In the genomic region with DNA sequence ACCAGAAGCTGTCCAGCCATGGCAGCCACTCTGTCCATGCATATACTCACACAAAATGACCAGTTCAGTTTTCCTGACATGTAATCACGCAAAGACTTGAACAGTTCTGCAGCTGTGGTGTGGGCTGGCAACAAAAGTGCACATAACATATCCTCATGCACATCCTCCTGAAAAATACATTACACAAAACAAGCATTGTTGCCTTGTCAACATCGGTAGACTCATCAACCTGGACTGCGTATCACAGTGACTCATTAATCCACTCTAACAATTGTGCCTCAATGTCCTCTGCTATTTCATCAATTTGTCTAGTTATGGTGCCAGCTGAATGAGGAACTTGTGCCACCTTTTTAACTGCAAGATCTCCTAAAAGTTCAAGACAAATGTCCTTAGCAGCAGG, we compare ENCODE assay signal across 29 cellular contexts. TPM values are rescaled to one million over a fixed set of nuclear protein-coding genes. Genes with fewer than 3 reads are reported as not detected.
DNase-seq lines count a peak whose midpoint lies in the region; ATAC-seq and TF ChIP-seq lines count a peak whose summit lies in the region.
"Had no signal": no experiment of that assay in that cellular context is flagged by ENCODE, and none has a peak within 500 bp of the region (broad histone marks: within the 10 kb centered on the region; RNA-seq: fewer than 3 reads in every experiment).

No MANE protein-coding gene starts in this region.

- H3K4me1 Mint-ChIP-seq in MCF 10A (ENCODE audit: insufficient read depth, unreplicated experiment): peaks cover 10% of the 10 kb centered on the region
- H3K4me1 Mint-ChIP-seq: memory B cell had no signal

- peak; percentile 34; the same call in 1 of the 3 replicates for ATAC-seq in SK-N-SH treated with all-trans-retinoic acid at 6 μM for 48 hours
- ATAC-seq in esophagus mucosa: peak; percentile 66
- ATAC-seq in GM21825 (IDR thresholded peaks at IDR 0.05; ENCODE audit: unreplicated experiment): no peak
- ATAC-seq: activated CD4-positive, CD25-positive, alpha-beta regulatory T cell treated with anti-CD3 and anti-CD28 coated beads, Interleukin-2, amount 50 U/mL, for 24 hours; activated CD8-positive, alpha-beta memory T cell treated with anti-CD3 and anti-CD28 coated beads, Interleukin-2, amount 10 ng/mL, durations not matched to agents 7 days and 5 days; left colon; Panc1; stimulated activated naive B cell treated with anti-CD40 and anti-IgM and Interleukin-4, amounts not matched to agents 10 μg/mL and 1 μg/mL and 100 μg/mL, for 72 hours; upper lobe of right lung had no signal

- H3K27me3 ChIP-seq in breast epithelium (no peaks in the 10 kb centered on the region), left ventricle myocardium inferior (ENCODE audit: low read depth) (no peaks in the 10 kb centered on the region), transverse colon (no peaks in the 10 kb centered on the region)
- H3K27me3 ChIP-seq: dorsolateral prefrontal cortex, hepatocyte, SJSA1, suprapubic skin, upper lobe of right lung had no signal

- H3K9me3 ChIP-seq in breast epithelium: peaks cover 0 to 1% of the 10 kb centered on the region in 2 donors
- peaks cover 4% of the 10 kb centered on the region for H3K9me3 ChIP-seq in left ventricle myocardium inferior (replicated peaks)
- H3K9me3 ChIP-seq in transverse colon: no peaks in the 10 kb centered on the region
- H3K9me3 ChIP-seq: SJSA1, suprapubic skin, upper lobe of right lung had no signal

- H3K4me3 ChIP-seq in breast epithelium (no peak overlapping the region), left ventricle myocardium inferior (no peak overlapping the region), transverse colon (no peak overlapping the region)
- H3K4me3 ChIP-seq: dorsolateral prefrontal cortex, hepatocyte, SJSA1, skin epidermis, suprapubic skin, upper lobe of right lung had no signal

- H3K27ac Mint-ChIP-seq in MCF 10A (ENCODE audit: low read depth, unreplicated experiment): no peak overlapping the region
- H3K27ac Mint-ChIP-seq: activated CD8-positive, alpha-beta memory T cell treated with anti-CD3 and anti-CD28 coated beads, Interleukin-2, amount 10 ng/mL, durations not matched to agents 7 days and 5 days; CD4-positive, CD25-positive, alpha-beta regulatory T cell; memory B cell; nephron; stimulated activated naive B cell treated with anti-CD40 and anti-IgM and Interleukin-4, amounts not matched to agents 10 μg/mL and 1 μg/mL and 100 μg/mL, for 72 hours had no signal

- no peaks in the 10 kb centered on the region for H3K27me3 Mint-ChIP-seq in MCF 10A (ENCODE audit: insufficient read depth, unreplicated experiment)
- H3K27me3 Mint-ChIP-seq: activated CD8-positive, alpha-beta memory T cell treated with anti-CD3 and anti-CD28 coated beads, Interleukin-2, amount 10 ng/mL, durations not matched to agents 7 days and 5 days; memory B cell; stimulated activated naive B cell treated with anti-CD40 and anti-IgM and Interleukin-4, amounts not matched to agents 10 μg/mL and 1 μg/mL and 100 μg/mL, for 72 hours had no signal

- no peak for TF ChIP-seq EP300 in transverse colon (IDR thresholded peaks at IDR 0.05; ENCODE audit: low read depth)

- in situ Hi-C loops in transverse colon (cut with MboI; ENCODE audit: low pct_ligation_motif_present in 1 of 4, low pct_unique_long_range_greater_than_20kb in 1 of 4, low sequenced_read_pairs in 3 of 4): no loop called here

- H3K4me3 Mint-ChIP-seq in MCF 10A (ENCODE audit: unreplicated experiment): no peak overlapping the region
- H3K4me3 Mint-ChIP-seq: activated CD8-positive, alpha-beta memory T cell treated with anti-CD3 and anti-CD28 coated beads, Interleukin-2, amount 10 ng/mL, durations not matched to agents 7 days and 5 days; CD4-positive, CD25-positive, alpha-beta regulatory T cell; memory B cell; nephron; stimulated activated naive B cell treated with anti-CD40 and anti-IgM and Interleukin-4, amounts not matched to agents 10 μg/mL and 1 μg/mL and 100 μg/mL, for 72 hours had no signal

- H3K4me1 ChIP-seq in breast epithelium (no peaks in the 10 kb centered on the region), left ventricle myocardium inferior (no peaks in the 10 kb centered on the region), transverse colon (no peaks in the 10 kb centered on the region)
- H3K4me1 ChIP-seq: suprapubic skin, upper lobe of right lung had no signal

- H3K36me3 Mint-ChIP-seq in MCF 10A (ENCODE audit: insufficient read depth, unreplicated experiment): no peaks in the 10 kb centered on the region

- peaks cover 4% of the 10 kb centered on the region for H3K9me3 Mint-ChIP-seq in MCF 10A (ENCODE audit: unreplicated experiment)

- BruUV-seq in MCF 10A (replicated peaks; lab: Mats Ljungman, UMichigan): no TSS peak

- no peaks in the 10 kb centered on the region for H3K36me3 ChIP-seq in breast epithelium
- no peaks in the 10 kb centered on the region for H3K36me3 ChIP-seq in left ventricle myocardium inferior
- no peaks in the 10 kb centered on the region for H3K36me3 ChIP-seq in transverse colon
- H3K36me3 ChIP-seq: SJSA1, suprapubic skin, upper lobe of right lung had no signal

- TF ChIP-seq CTCF in MCF 10A (IDR thresholded peaks at IDR 0.05; ENCODE audit: unreplicated experiment) (no peak), breast epithelium (IDR thresholded peaks at IDR 0.05) (no peak), left ventricle myocardium inferior (IDR thresholded peaks at IDR 0.05; ENCODE audit: borderline replicate concordance) (no peak), transverse colon (IDR thresholded peaks at IDR 0.05) (no peak)

- CTCF ChIA-PET in MCF 10A (lab: Yijun Ruan, JAX): no interaction called here

- DNase-seq in MCF 10A (ENCODE audit: unreplicated experiment): peak; percentile 23
- no peak for DNase-seq in breast epithelium (ENCODE audit: low spot score in 2 of 2)
- no peak for DNase-seq in left ventricle myocardium inferior
- DNase-seq in NCI-H2227 treated with DMSO at 0.1 percent for 48 hours (lab: John Stamatoyannopoulos, UW): no peak
- DNase-seq in transverse colon: no peak
- DNase-seq: activated CD4-positive, alpha-beta T cell treated with anti-CD3 and anti-CD28 coated beads, Interleukin-2, amount 50 U/mL, for 4 hours; activated CD8-positive, alpha-beta memory T cell treated with anti-CD3 and anti-CD28 coated beads, Interleukin-2, amount 10 ng/mL, durations not matched to agents 7 days and 5 days; activated naive CD4-positive, alpha-beta T cell treated with Interleukin-2 at 50 U/mL for 16 hours; activated T-cell treated with anti-CD3 and anti-CD28 coated beads, Interleukin-2, amount 50 U/mL, for 48 hours; CD4-positive, CD25-positive, alpha-beta regulatory T cell; cerebellar nuclear complex; dorsolateral prefrontal cortex; left colon; NCI-H1417 treated with DMSO at 0.1 percent for 48 hours; NCI-H2081; stimulated activated naive B cell treated with anti-CD40 and anti-IgM and Interleukin-4, amounts not matched to agents 10 μg/mL and 1 μg/mL and 100 μg/mL, for 72 hours; upper lobe of right lung had no signal

- H3K27ac ChIP-seq in breast epithelium (no peak overlapping the region), left ventricle myocardium inferior (replicated peaks) (no peak overlapping the region), transverse colon (no peak overlapping the region)
- H3K27ac ChIP-seq: dorsolateral prefrontal cortex, hepatocyte, KMS-11, SJSA1, skin epidermis, suprapubic skin, upper lobe of right lung had no signal

- 91 to 100% methylated on average over 1 to 3 of the region's 3 CpGs for WGBS in transverse colon (ENCODE audit: low coverage in 1 of 2), 2 donors

- no peak for TF ChIP-seq POLR2A in breast epithelium (IDR thresholded peaks at IDR 0.05)
- TF ChIP-seq POLR2A in transverse colon (IDR thresholded peaks at IDR 0.05): no peak

- intact Hi-C loops in MCF 10A (cut with micrococcal nuclease): no loop called here
- intact Hi-C loops in breast epithelium (cut with DNase I; ENCODE audit: low total_unique reads): no loop called here
- intact Hi-C loops in left ventricle myocardium inferior (cut with micrococcal nuclease): no loop called here
- intact Hi-C loops in transverse colon (cut with DNase I; ENCODE audit: low total_unique reads): loop anchor here (10.0 kb wide), 1 partner anchor 46 kb away; no protein-coding TSS in a partner anchor

- POLR2A ChIA-PET in MCF 10A (lab: Yijun Ruan, JAX): interaction anchor here (1.3 to 2.8 kb wide), 5 partner anchors 10 to 61 kb away, joined by 4 to 12 read pairs (median 7); a partner anchor contains a TSS

TF ChIP-seq in SK-N-SH treated with all-trans-retinoic acid at 6 μM for 48 hours, 23 proteins besides CTCF, POLR2A, EP300 and RAD21 (continues in another document):
- TF ChIP-seq ZFP3 (CRISPR knock-in tag; IDR thresholded peaks at IDR 0.05) (no peak), ZNF8 (CRISPR knock-in tag; IDR thresholded peaks at IDR 0.05) (no peak), CSDC2 (CRISPR knock-in tag; IDR thresholded peaks at IDR 0.05) (no peak), ARNTL (CRISPR knock-in tag; IDR thresholded peaks at IDR 0.05; ENCODE audit: borderline replicate concordance, low read depth) (no peak)
- TF ChIP-seq, protein P1, sequence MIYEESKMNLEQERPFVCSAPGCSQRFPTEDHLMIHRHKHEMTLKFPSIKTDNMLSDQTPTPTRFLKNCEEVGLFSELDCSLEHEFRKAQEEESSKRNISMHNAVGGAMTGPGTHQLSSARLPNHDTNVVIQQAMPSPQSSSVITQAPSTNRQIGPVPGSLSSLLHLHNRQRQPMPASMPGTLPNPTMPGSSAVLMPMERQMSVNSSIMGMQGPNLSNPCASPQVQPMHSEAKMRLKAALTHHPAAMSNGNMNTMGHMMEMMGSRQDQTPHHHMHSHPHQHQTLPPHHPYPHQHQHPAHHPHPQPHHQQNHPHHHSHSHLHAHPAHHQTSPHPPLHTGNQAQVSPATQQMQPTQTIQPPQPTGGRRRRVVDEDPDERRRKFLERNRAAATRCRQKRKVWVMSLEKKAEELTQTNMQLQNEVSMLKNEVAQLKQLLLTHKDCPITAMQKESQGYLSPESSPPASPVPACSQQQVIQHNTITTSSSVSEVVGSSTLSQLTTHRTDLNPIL (CRISPR knock-in tag; IDR thresholded peaks at IDR 0.05; ENCODE audit: low read depth): no peak

RNA-seq across cellular contexts. Expression of a gene that starts 19.5 kb away (rescaled TPM):
- total RNA-seq in MCF 10A (2022) (9.2 and 9.9 TPM in 2 replicates), breast epithelium (1 to 10 TPM; 1.1 to 5.1 (median 2.9) TPM), esophagus mucosa (4.5 TPM), left ventricle myocardium inferior (2.7 TPM), transverse colon (10 to 100 TPM in 2 of 4 donors, 1 to 10 TPM in 1, not detected in 1; 1.5 to 15.2 (median 15.1) TPM)

RNA-seq across cellular contexts. Expression of a gene that starts 19.8 kb away (rescaled TPM):
- 45.1 and 57.6 TPM in 2 replicates for total RNA-seq in MCF 10A (2022)
- total RNA-seq in breast epithelium: 10 to 100 TPM; 34.7 to 46.2 (median 37.4) TPM
- total RNA-seq in esophagus mucosa: 29.5 TPM
- total RNA-seq in left ventricle myocardium inferior: 58.9 TPM
- total RNA-seq in transverse colon: 10 to 100 TPM; 33.3 to 48.9 (median 37.9) TPM
